8 cellular contexts compared by ENCODE assay signal in the genomic region with DNA sequence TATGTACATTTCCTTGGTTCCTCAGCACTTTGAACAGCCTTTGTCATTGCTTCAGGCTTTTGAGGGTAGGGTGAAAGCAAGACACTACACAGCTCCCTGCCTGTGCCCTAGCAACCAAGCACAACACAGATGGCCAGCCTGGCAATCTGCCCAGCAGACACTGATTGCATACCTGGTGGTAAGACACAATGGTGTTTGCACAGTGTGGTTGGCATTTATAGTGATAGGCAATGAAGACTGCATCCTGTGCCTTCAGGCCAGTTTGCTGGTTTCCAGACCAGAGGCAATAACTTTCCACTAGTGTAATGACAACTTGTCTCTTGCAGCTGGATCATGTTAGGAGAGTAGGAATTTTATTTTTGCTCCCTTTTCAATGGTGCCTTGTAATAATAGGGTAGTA.
DNase-seq lines count a peak whose midpoint lies in the region; ATAC-seq and TF ChIP-seq lines count a peak whose summit lies in the region.

No MANE protein-coding gene starts in this region.

- no peak for ATAC-seq in HG02642 (IDR thresholded peaks at IDR 0.05; ENCODE audit: poor library complexity, unreplicated experiment)

- intact Hi-C loops in thyroid gland (cut with DNase I), result no loop called here
- intact Hi-C loops in ascending aorta (cut with DNase I), result loop anchor here (10.0 kb wide), 1 partner anchor 262 kb away; no protein-coding TSS in a partner anchor

- H3K27ac ChIP-seq in thyroid gland (no peak overlapping the region), ascending aorta (no peak overlapping the region)

- H3K4me1 ChIP-seq in thyroid gland (no peaks in the 10 kb centered on the region), ascending aorta (peaks cover 0 to 9% of the 10 kb centered on the region in 2 donors)

- DNase-seq in HK-2 (ENCODE audit: unreplicated experiment), result peak; percentile 81
- peak; percentile 97 for DNase-seq in NCI-H774 (lab: John Stamatoyannopoulos, UW)
- DNase-seq in fibroblast of villous mesenchyme (ENCODE audit: low read depth), result peak; percentile 90
- DNase-seq in thyroid gland, result peak; percentile 57 to 62
- no peak for DNase-seq in NCI-H2227 treated with DMSO at 0.1 percent for 48 hours (lab: John Stamatoyannopoulos, UW)
- no peak for DNase-seq in ascending aorta (ENCODE audit: low spot score in 2 of 2)
- DNase-seq in activated gamma-delta T cell (lab: John Stamatoyannopoulos, UW), result no peak

- no peak for TF ChIP-seq CTCF in fibroblast of villous mesenchyme (IDR thresholded peaks at IDR 0.05; ENCODE audit: insufficient read depth, low read depth, low read length)
- TF ChIP-seq CTCF in thyroid gland (IDR thresholded peaks at IDR 0.05), result no peak
- TF ChIP-seq CTCF in ascending aorta (IDR thresholded peaks at IDR 0.05), result no peak

- TF ChIP-seq POLR2A in thyroid gland (IDR thresholded peaks at IDR 0.05), result no peak

- H3K9me3 ChIP-seq in thyroid gland (no peaks in the 10 kb centered on the region), ascending aorta (no peaks in the 10 kb centered on the region)

- H3K36me3 ChIP-seq in thyroid gland (no peaks in the 10 kb centered on the region), ascending aorta (no peaks in the 10 kb centered on the region)

- H3K4me3 ChIP-seq in fibroblast of villous mesenchyme (ENCODE audit: low read depth, low read length) (no peak overlapping the region), thyroid gland (replicated peaks in 1 of 3) (no peak overlapping the region), ascending aorta (no peak overlapping the region)

- H3K27me3 ChIP-seq in thyroid gland (no peaks in the 10 kb centered on the region), ascending aorta (no peaks in the 10 kb centered on the region)

Comparison
In these comparisons a context has a peak if more than half of its experiments do, and no peak if none do; other contexts are left out.
1. DNase-seq: peak in HK-2 (single experiment), NCI-H774 (single experiment), fibroblast of villous mesenchyme (single experiment) and thyroid gland (2 of 2); none in NCI-H2227 treated with DMSO at 0.1 percent for 48 hours (single experiment), ascending aorta (0 of 2) and activated gamma-delta T cell (single experiment).